In genomic region chr7:114082934-114083647, GRCh38 we compare ENCODE assay signal across 8 cellular contexts.
DNase-seq lines count a peak whose midpoint lies in the region; ATAC-seq and TF ChIP-seq lines count a peak whose summit lies in the region.

No MANE protein-coding gene starts in this region.

- no peaks in the 10 kb centered on the region for H3K36me3 ChIP-seq in esophagus squamous epithelium
- no peaks in the 10 kb centered on the region for H3K36me3 ChIP-seq in muscle layer of duodenum (ENCODE audit: control insufficient read depth in 1 of 2, insufficient read depth in 2 of 2, low read length in 2 of 2)

- H3K27ac ChIP-seq in esophagus squamous epithelium = peak overlapping the region; percentile 94 to 97 (median 96)
- peak overlapping the region; percentile 97 for H3K27ac ChIP-seq in muscle layer of duodenum (ENCODE audit: low read length)

- H3K4me1 ChIP-seq in esophagus squamous epithelium (peaks cover 5 to 55% (median 7%) of the 10 kb centered on the region in 3 donors), muscle layer of duodenum (ENCODE audit: control insufficient read depth in 1 of 2, insufficient read depth in 2 of 2, low read length in 2 of 2) (peaks cover 0 to 3% of the 10 kb centered on the region in 2 donors)

- 4% methylated on average over 24 to 29 of the region's 45 CpGs for WGBS in esophagus squamous epithelium, 2 donors

- TF ChIP-seq CTCF in esophagus squamous epithelium (IDR thresholded peaks at IDR 0.05) = no peak

- no peak for TF ChIP-seq POLR2A in esophagus squamous epithelium (IDR thresholded peaks at IDR 0.05)

- H3K9me3 ChIP-seq in esophagus squamous epithelium = no peaks in the 10 kb centered on the region
- no peaks in the 10 kb centered on the region for H3K9me3 ChIP-seq in muscle layer of duodenum (ENCODE audit: control insufficient read depth in 1 of 2, low read length in 2 of 2)

- H3K4me3 ChIP-seq in esophagus squamous epithelium (peak overlapping the region; percentile 40 to 90 (median 82)), muscle layer of duodenum (ENCODE audit: low read depth in 1 of 2, low read length in 2 of 2) (peak overlapping the region; percentile 87 to 92)

- intact Hi-C loops in Right ventricle myocardium inferior (cut with DNase I) (no loop called here), cardiac septum (cut with DNase I) (loop anchor here (10.0 kb wide), 3 partner anchors 332 to 1392 kb away; partner anchors contain the start of gene FOXP2), esophagus squamous epithelium (cut with DNase I) (no loop called here)

- H3K27me3 ChIP-seq in esophagus squamous epithelium = peaks cover 0 to 58% (median 0%) of the 10 kb centered on the region in 4 donors
- peaks cover 6% of the 10 kb centered on the region for H3K27me3 ChIP-seq in muscle layer of duodenum (ENCODE audit: low read depth, low read length)

- DNase-seq in Right ventricle myocardium inferior (ENCODE audit: missing footprints) (peak; percentile 70), cardiac septum (ENCODE audit: low spot score) (no peak), esophagus squamous epithelium (lab: John Stamatoyannopoulos, UW) (no peak), pons (ENCODE audit: low spot score) (no peak), UCSD-AML1 (lab: John Stamatoyannopoulos, UW; ENCODE audit: unreplicated experiment) (no peak), NCI-H2196 (lab: John Stamatoyannopoulos, UW; ENCODE audit: unreplicated experiment) (no peak)

- ATAC-seq in Right ventricle myocardium inferior (no peak), HG02885 (IDR thresholded peaks at IDR 0.05; ENCODE audit: poor library complexity, unreplicated experiment) (no peak)
